10 cellular contexts compared by ENCODE assay signal in the genomic region with DNA sequence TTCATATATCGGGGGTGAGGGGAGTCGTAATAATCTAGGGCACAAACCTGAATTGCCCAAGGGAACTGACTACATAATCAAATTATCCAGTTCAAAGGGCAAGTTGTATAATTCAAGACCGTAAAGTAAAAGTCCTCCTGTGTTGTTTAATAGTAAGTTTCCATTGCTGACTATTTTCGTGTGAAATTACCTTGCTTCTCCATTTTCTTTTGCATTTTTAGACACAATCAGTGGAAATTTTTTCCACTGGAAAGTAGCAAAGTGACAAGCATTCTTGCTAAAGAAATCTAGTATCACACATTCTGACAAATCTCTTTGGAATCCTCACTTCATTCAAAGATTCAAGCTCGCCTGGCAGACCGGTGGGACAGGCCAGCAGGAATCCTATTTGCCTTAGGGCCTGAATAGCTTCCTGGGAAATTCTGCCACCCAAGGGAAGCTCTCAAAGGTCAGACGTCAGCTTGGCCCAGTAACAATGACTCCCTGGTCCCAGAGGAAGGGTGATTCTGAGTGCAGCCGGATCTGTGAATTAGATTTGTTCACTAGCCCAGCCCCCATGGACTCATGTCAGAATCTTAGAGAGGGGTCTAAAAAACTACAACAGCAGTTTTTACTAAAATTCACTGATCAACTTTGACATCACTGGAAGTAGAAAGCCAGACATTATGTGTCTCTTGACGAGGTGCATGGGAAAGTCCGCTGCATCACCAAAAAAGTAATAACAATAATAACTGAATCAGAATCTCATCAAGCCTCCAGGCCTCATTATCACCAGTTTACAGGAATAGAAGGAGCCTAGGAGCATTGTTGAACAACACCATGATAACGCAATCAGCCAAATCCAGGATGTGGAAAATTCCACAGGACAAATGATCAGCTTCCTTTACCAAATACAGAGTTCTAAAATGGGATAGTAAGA.
A peak's percentile ranks its signal among the peaks of the same experiment; 100 is the strongest.
DNase-seq lines count a peak whose midpoint lies in the region; ATAC-seq and TF ChIP-seq lines count a peak whose summit lies in the region.
"Had no signal": no experiment of that assay in that cellular context is flagged by ENCODE, and none has a peak within 500 bp of the region (broad histone marks: within the 10 kb centered on the region; RNA-seq: fewer than 3 reads in every experiment).

No MANE protein-coding gene starts in this region.

- H3K27ac Mint-ChIP-seq in progenitor cell of endocrine pancreas: peak overlapping the region; percentile 86
- H3K27ac Mint-ChIP-seq in activated T-cell treated with anti-CD3 and anti-CD28 coated beads, Interleukin-2, amount 50 U/mL, for 24 hours: no peak overlapping the region

- no peak for TF ChIP-seq CTCF in gastroesophageal sphincter (IDR thresholded peaks at IDR 0.05)
- no peak for TF ChIP-seq CTCF in progenitor cell of endocrine pancreas (IDR thresholded peaks at IDR 0.05; ENCODE audit: unreplicated experiment)

- H3K4me1 Mint-ChIP-seq in progenitor cell of endocrine pancreas (ENCODE audit: low read depth): peaks cover 13% of the 10 kb centered on the region
- H3K4me1 Mint-ChIP-seq in activated T-cell treated with anti-CD3 and anti-CD28 coated beads, Interleukin-2, amount 50 U/mL, for 24 hours (ENCODE audit: low read depth): no peaks in the 10 kb centered on the region

- ATAC-seq in SK-N-SH treated with all-trans-retinoic acid at 6 μM for 48 hours (peak; percentile 75), gastroesophageal sphincter (peak; percentile 31)

- WGBS in gastroesophageal sphincter (ENCODE audit: low coverage in 1 of 2), 2 donors: 53 to 71% methylated on average over 6 to 8 of the region's 11 CpGs

- no peaks in the 10 kb centered on the region for H3K36me3 ChIP-seq in gastroesophageal sphincter

- H3K4me1 ChIP-seq in gastroesophageal sphincter: peaks cover 0 to 26% (median 3%) of the 10 kb centered on the region in 3 donors

- H3K9me3 Mint-ChIP-seq in progenitor cell of endocrine pancreas (ENCODE audit: low read depth): no peaks in the 10 kb centered on the region
- no peaks in the 10 kb centered on the region for H3K9me3 Mint-ChIP-seq in activated T-cell treated with anti-CD3 and anti-CD28 coated beads, Interleukin-2, amount 50 U/mL, for 24 hours

- H3K4me3 ChIP-seq in gastroesophageal sphincter: no peak overlapping the region

- H3K4me3 Mint-ChIP-seq in progenitor cell of endocrine pancreas (ENCODE audit: low read depth): no peak overlapping the region
- no peak overlapping the region for H3K4me3 Mint-ChIP-seq in activated T-cell treated with anti-CD3 and anti-CD28 coated beads, Interleukin-2, amount 50 U/mL, for 24 hours

- DNase-seq in ELR (ENCODE audit: low read depth): peak; percentile 97
- DNase-seq in progenitor cell of endocrine pancreas (ENCODE audit: low spot score, unreplicated experiment): no peak
- no peak for DNase-seq in activated T-cell treated with anti-CD3 and anti-CD28 coated beads, Interleukin-2, amount 50 U/mL, for 24 hours
- DNase-seq in NCI-H82 (lab: John Stamatoyannopoulos, UW): no peak
- no peak for DNase-seq in stimulated activated CD4-positive, alpha-beta T cell treated with anti-CD3 and anti-CD28 coated beads, Interleukin-1b, Interleukin-23, amount 100 ng/mL, for 48 hours
- no peak for DNase-seq in DMS153 treated with DMSO at 0.1 percent for 48 hours (lab: John Stamatoyannopoulos, UW; ENCODE audit: unreplicated experiment)
- DNase-seq: central memory CD4-positive, alpha-beta T cell; NCI-H2029 treated with DMSO at 0.1 percent for 48 hours had no signal

- no peaks in the 10 kb centered on the region for H3K27me3 Mint-ChIP-seq in progenitor cell of endocrine pancreas
- H3K27me3 Mint-ChIP-seq in activated T-cell treated with anti-CD3 and anti-CD28 coated beads, Interleukin-2, amount 50 U/mL, for 24 hours: no peaks in the 10 kb centered on the region

- TF ChIP-seq EP300 in gastroesophageal sphincter (IDR thresholded peaks at IDR 0.05): no peak

- H3K27ac ChIP-seq in gastroesophageal sphincter: peak overlapping the region in 3 of 4 donors; percentile 33 to 49 (median 48)

- no peak for TF ChIP-seq POLR2A in gastroesophageal sphincter (IDR thresholded peaks at IDR 0.05)

- H3K36me3 Mint-ChIP-seq in progenitor cell of endocrine pancreas (ENCODE audit: insufficient read depth): no peaks in the 10 kb centered on the region
- no peaks in the 10 kb centered on the region for H3K36me3 Mint-ChIP-seq in activated T-cell treated with anti-CD3 and anti-CD28 coated beads, Interleukin-2, amount 50 U/mL, for 24 hours (ENCODE audit: low read depth)

- H3K27me3 ChIP-seq in gastroesophageal sphincter: no peaks in the 10 kb centered on the region

- H3K9me3 ChIP-seq in gastroesophageal sphincter: no peaks in the 10 kb centered on the region

TF ChIP-seq in SK-N-SH treated with all-trans-retinoic acid at 6 μM for 48 hours, 23 proteins besides CTCF, POLR2A, EP300 and RAD21:
- TF ChIP-seq CSDC2 (CRISPR knock-in tag; IDR thresholded peaks at IDR 0.05) (no peak), ISL1 (CRISPR knock-in tag; IDR thresholded peaks at IDR 0.05) (0 out of 2 replicates have a peak, but pooled peaks have one; percentile 18)
TF ChIP-seq in SK-N-SH treated with all-trans-retinoic acid at 6 μM for 48 hours: peak in this region for 1.
